Comparison of ENCODE assay signal across 13 cellular contexts in the genomic region with DNA sequence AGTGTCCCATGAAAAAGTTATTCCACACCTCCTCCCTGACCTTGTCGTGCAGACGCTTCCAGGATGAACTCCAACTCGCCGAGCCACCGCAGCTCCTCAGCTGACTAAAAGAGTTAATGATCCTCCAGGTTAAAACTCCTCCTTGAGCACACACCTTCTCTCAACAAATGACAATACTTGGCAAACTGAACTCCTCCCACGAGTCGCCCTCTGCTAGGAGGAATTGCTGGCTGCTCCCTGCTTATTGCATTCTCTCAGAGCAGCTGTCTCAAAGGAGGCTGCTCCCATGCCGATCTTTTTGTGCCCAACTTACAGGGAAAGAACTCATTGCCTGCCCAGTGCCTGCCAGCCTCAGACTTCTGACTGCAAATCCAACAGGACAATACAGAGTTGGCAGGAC. TPM values are rescaled to one million over a fixed set of nuclear protein-coding genes. Genes with fewer than 3 reads are reported as not detected.
DNase-seq lines count a peak whose midpoint lies in the region; ATAC-seq and TF ChIP-seq lines count a peak whose summit lies in the region.
"Had no signal": no experiment of that assay in that cellular context is flagged by ENCODE, and none has a peak within 500 bp of the region (broad histone marks: within the 10 kb centered on the region; RNA-seq: fewer than 3 reads in every experiment).

A gene with protein sequence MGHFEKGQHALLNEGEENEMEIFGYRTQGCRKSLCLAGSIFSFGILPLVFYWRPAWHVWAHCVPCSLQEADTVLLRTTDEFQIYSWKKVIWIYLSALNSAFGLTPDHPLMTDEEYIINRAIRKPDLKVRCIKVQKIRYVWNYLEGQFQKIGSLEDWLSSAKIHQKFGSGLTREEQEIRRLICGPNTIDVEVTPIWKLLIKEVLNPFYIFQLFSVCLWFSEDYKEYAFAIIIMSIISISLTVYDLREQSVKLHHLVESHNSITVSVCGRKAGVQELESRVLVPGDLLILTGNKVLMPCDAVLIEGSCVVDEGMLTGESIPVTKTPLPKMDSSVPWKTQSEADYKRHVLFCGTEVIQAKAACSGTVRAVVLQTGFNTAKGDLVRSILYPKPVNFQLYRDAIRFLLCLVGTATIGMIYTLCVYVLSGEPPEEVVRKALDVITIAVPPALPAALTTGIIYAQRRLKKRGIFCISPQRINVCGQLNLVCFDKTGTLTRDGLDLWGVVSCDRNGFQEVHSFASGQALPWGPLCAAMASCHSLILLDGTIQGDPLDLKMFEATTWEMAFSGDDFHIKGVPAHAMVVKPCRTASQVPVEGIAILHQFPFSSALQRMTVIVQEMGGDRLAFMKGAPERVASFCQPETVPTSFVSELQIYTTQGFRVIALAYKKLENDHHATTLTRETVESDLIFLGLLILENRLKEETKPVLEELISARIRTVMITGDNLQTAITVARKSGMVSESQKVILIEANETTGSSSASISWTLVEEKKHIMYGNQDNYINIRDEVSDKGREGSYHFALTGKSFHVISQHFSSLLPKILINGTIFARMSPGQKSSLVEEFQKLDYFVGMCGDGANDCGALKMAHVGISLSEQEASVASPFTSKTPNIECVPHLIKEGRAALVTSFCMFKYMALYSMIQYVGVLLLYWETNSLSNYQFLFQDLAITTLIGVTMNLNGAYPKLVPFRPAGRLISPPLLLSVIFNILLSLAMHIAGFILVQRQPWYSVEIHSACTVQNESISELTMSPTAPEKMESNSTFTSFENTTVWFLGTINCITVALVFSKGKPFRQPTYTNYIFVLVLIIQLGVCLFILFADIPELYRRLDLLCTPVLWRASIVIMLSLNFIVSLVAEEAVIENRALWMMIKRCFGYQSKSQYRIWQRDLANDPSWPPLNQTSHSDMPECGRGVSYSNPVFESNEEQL (minus strand): TSS at position 106 of the 400 bp plus-strand sequence. CDS start 96 bp downstream, at position 10.

- ATAC-seq in GM18498 (IDR thresholded peaks at IDR 0.05; ENCODE audit: unreplicated experiment) (no peak), GM21367 (IDR thresholded peaks at IDR 0.05; ENCODE audit: unreplicated experiment) (no peak), HG03045 (IDR thresholded peaks at IDR 0.05; ENCODE audit: unreplicated experiment) (no peak), HG03039 (IDR thresholded peaks at IDR 0.05; ENCODE audit: unreplicated experiment) (no peak)
- ATAC-seq: HCT116; naive thymus-derived CD4-positive, alpha-beta T cell had no signal

- H3K9me3 Mint-ChIP-seq in progenitor cell of endocrine pancreas (ENCODE audit: low read depth) = no peaks in the 10 kb centered on the region
- H3K9me3 Mint-ChIP-seq: naive thymus-derived CD4-positive, alpha-beta T cell had no signal

- no peak for TF ChIP-seq CTCF in progenitor cell of endocrine pancreas (IDR thresholded peaks at IDR 0.05; ENCODE audit: unreplicated experiment)

- DNase-seq in Caki2 (ENCODE audit: low read depth) = peak; percentile 51
- DNase-seq in T47D (ENCODE audit: low read depth in 1 of 2, low spot score in 1 of 2) = peak; percentile 80 to 85
- peak; percentile 17 for DNase-seq in kidney glomerular epithelial cell (lab: John Stamatoyannopoulos, UW)
- DNase-seq in progenitor cell of endocrine pancreas (ENCODE audit: low spot score, unreplicated experiment) = peak; percentile 16
- DNase-seq: activated T-cell treated with anti-CD3 and anti-CD28 coated beads for 4 hours; naive thymus-derived CD4-positive, alpha-beta T cell; NCI-H1092 treated with DMSO at 0.1 percent for 48 hours; NCI-H526 treated with DMSO at 0.1 percent for 48 hours had no signal

- no peaks in the 10 kb centered on the region for H3K27me3 Mint-ChIP-seq in progenitor cell of endocrine pancreas

- in situ Hi-C loops in Caki2 (cut with HindIII; ENCODE audit: low pct_unique_long_range_greater_than_20kb, low sequenced_read_pairs) = no loop called here
- in situ Hi-C loops in T47D (cut with HindIII; ENCODE audit: low pct_unique_long_range_greater_than_20kb, low sequenced_read_pairs) = loop anchor here (25.0 kb wide), 1 partner anchor 742 kb away; no protein-coding TSS in a partner anchor

- peaks cover 1% of the 10 kb centered on the region for H3K36me3 Mint-ChIP-seq in progenitor cell of endocrine pancreas (ENCODE audit: insufficient read depth)

- peak within 1 kb of the TSS; percentile 68 for H3K4me3 Mint-ChIP-seq in progenitor cell of endocrine pancreas (ENCODE audit: low read depth)
- H3K4me3 Mint-ChIP-seq: naive thymus-derived CD4-positive, alpha-beta T cell had no signal

- H3K27ac Mint-ChIP-seq in progenitor cell of endocrine pancreas = peak within 1 kb of the TSS; percentile 92

- H3K4me1 Mint-ChIP-seq in progenitor cell of endocrine pancreas (ENCODE audit: low read depth) = peaks cover 42% of the 10 kb centered on the region
- H3K4me1 Mint-ChIP-seq: naive thymus-derived CD4-positive, alpha-beta T cell had no signal

RNA-seq across cellular contexts. Expression of the gene that starts here (rescaled TPM):
- total RNA-seq in Caki2 (2014; rRNA removed; shearing (Covaris generic); ENCODE audit: low replicate concordance) = not detected in 2 replicates
- total RNA-seq in progenitor cell of endocrine pancreas = 6.8 and 8.1 TPM in 2 replicates

Comparison
In these comparisons a context has a peak if more than half of its experiments do, and no peak if none do; other contexts are left out.
1. Peak in DNase-seq in Caki2; RNA of the gene not detected or under 1 TPM.
2. DNase-seq: peak in every context shown above with its lines; median percentile 82 in T47D; 51 in Caki2; 17 in kidney glomerular epithelial cell; 16 in progenitor cell of endocrine pancreas.